In the genomic region with DNA sequence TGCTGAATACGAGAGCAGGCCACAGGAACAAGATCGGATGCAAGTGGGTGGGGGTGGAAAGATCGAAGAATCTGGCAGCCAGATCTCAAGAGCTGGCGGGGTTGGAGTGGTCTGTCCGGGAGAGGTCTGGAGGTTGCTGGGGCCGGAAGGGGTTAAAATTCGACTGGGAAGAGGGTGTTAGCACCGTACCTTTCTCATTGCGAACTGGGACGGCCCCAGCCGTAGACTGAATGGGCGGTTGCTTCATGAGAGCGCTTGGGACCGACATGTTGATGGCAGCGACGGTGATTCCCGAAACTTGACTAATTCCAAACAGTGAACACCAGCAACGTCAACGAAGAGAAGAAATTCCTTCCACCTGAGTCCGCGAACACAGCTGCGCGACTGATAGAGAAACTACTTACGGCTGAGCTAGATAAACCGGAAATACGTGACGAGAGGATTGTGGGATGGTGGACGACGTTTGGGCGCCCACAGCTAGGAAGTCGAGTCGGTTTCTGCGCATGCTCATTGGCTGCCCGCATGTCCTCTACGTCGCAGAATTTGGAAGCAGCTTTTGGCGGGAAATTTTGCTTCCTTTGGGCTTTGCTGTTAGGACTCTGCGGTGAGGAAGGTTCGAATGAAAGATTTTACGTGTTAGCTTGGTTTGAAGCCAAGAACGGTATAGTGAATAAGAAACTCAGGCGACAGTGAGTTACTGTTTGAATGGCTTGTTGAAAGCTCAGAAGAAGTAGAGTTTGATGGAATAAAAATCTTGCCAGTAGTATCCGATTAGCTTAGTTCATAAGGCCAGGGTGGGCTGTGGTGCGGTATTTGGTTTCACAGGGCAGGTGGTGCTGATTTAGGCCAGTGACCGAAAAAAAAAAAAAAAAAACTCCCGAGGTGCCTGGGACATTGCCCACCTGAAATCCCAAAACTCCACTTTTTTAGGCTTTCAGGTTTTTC, we compare ENCODE assay signal across 1 cellular context.
TF ChIP-seq lines count a peak whose summit lies in the region.

A gene with protein sequence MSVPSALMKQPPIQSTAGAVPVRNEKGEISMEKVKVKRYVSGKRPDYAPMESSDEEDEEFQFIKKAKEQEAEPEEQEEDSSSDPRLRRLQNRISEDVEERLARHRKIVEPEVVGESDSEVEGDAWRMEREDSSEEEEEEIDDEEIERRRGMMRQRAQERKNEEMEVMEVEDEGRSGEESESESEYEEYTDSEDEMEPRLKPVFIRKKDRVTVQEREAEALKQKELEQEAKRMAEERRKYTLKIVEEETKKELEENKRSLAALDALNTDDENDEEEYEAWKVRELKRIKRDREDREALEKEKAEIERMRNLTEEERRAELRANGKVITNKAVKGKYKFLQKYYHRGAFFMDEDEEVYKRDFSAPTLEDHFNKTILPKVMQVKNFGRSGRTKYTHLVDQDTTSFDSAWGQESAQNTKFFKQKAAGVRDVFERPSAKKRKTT (minus strand): TSS at position 389 of the 945 bp plus-strand sequence. CDS start 121 bp downstream, at position 268.

TF ChIP-seq in H1, 55 proteins besides CTCF, POLR2A, EP300 and RAD21:
- TF ChIP-seq SAP30 (IDR thresholded peaks at IDR 0.05; ENCODE audit: insufficient read depth, insufficient replicate concordance, low read length) (peak; percentile 87), YY1 (IDR thresholded peaks at IDR 0.05; ENCODE audit: low read depth, low read length) (peak; percentile 80), TEAD4 (IDR thresholded peaks at IDR 0.05; ENCODE audit: low read depth, low read length) (peak; percentile 26; the same call in 1 of the 2 replicates), CHD2 (IDR thresholded peaks at IDR 0.05; ENCODE audit: low read length) (no peak), SP1 (IDR thresholded peaks at IDR 0.05; ENCODE audit: low read depth, low read length) (peak; percentile 22; the same call in 1 of the 2 replicates), KDM5A (IDR thresholded peaks at IDR 0.05; ENCODE audit: low read length) (0 out of 2 replicates have a peak, but pooled peaks have one; percentile 37), ASH2L (IDR thresholded peaks at IDR 0.05; ENCODE audit: low read length) (peak; percentile 96), CREB1 (IDR thresholded peaks at IDR 0.05) (peak; percentile 89), RBBP5 (IDR thresholded peaks at IDR 0.05; ENCODE audit: borderline replicate concordance, low read depth, low read length) (peak; percentile 94), GTF2F1 (IDR thresholded peaks at IDR 0.05; ENCODE audit: borderline replicate concordance, low read depth, low read length) (peak; percentile 16; the same call in 1 of the 2 replicates), RNF2 (IDR thresholded peaks at IDR 0.05; ENCODE audit: borderline replicate concordance, low read depth, low read length, missing control alignments, poor library complexity, severe bottlenecking) (peak; percentile 24), TBP (IDR thresholded peaks at IDR 0.05; ENCODE audit: low read depth, low read length) (peak; percentile 82), MAFK (IDR thresholded peaks at IDR 0.05; ENCODE audit: low read depth, low read length) (no peak), TAF1 (IDR thresholded peaks at IDR 0.05; ENCODE audit: low read depth, low read length) (peak; percentile 93), SRF (IDR thresholded peaks at IDR 0.05; ENCODE audit: low read depth, low read length) (no peak), NRF1 (IDR thresholded peaks at IDR 0.05; ENCODE audit: low read depth, low read length) (peak; percentile 67), TAF7 (optimal IDR thresholded peaks at IDR 0.05; ENCODE audit: borderline replicate concordance, low read depth, low read length) (peak; percentile 52), SP4 (IDR thresholded peaks at IDR 0.05; ENCODE audit: low read length) (no peak), POLR2AphosphoS5 (IDR thresholded peaks at IDR 0.05; ENCODE audit: low read depth, low read length) (peak; percentile 93), SIN3A (conservative IDR thresholded peaks at IDR 0.05 in 1 of 2, IDR thresholded peaks at IDR 0.05 in 1 of 2; ENCODE audit: low read depth in 1 of 2, low read length in 2 of 2) (peak; percentile 61 to 74; a peak in 3 of 4 replicates), HDAC2 (IDR thresholded peaks at IDR 0.05; ENCODE audit: borderline replicate concordance in 1 of 2, low read depth in 2 of 2, low read length in 2 of 2) (peak in 1 of 2 experiments; percentile 68; a peak in 1 of 4 replicates), KDM4A (IDR thresholded peaks at IDR 0.05; ENCODE audit: low read depth, low read length, severe bottlenecking) (peak; percentile 87), SIX5 (IDR thresholded peaks at IDR 0.05; ENCODE audit: low read depth, low read length) (no peak), CEBPB (IDR thresholded peaks at IDR 0.05; ENCODE audit: low read depth, low read length) (no peak), PHF8 (conservative IDR thresholded peaks at IDR 0.05; ENCODE audit: low read depth, low read length) (peak; percentile 87)
- TF ChIP-seq, protein P1, sequence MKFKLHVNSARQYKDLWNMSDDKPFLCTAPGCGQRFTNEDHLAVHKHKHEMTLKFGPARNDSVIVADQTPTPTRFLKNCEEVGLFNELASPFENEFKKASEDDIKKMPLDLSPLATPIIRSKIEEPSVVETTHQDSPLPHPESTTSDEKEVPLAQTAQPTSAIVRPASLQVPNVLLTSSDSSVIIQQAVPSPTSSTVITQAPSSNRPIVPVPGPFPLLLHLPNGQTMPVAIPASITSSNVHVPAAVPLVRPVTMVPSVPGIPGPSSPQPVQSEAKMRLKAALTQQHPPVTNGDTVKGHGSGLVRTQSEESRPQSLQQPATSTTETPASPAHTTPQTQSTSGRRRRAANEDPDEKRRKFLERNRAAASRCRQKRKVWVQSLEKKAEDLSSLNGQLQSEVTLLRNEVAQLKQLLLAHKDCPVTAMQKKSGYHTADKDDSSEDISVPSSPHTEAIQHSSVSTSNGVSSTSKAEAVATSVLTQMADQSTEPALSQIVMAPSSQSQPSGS (IDR thresholded peaks at IDR 0.05; ENCODE audit: low read length) = peak; percentile 48; the same call in 1 of the 2 replicates
- TF ChIP-seq, protein P2, sequence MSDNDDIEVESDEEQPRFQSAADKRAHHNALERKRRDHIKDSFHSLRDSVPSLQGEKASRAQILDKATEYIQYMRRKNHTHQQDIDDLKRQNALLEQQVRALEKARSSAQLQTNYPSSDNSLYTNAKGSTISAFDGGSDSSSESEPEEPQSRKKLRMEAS (IDR thresholded peaks at IDR 0.05) = peak; percentile 99
- TF ChIP-seq, protein P3, sequence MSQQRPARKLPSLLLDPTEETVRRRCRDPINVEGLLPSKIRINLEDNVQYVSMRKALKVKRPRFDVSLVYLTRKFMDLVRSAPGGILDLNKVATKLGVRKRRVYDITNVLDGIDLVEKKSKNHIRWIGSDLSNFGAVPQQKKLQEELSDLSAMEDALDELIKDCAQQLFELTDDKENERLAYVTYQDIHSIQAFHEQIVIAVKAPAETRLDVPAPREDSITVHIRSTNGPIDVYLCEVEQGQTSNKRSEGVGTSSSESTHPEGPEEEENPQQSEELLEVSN (IDR thresholded peaks at IDR 0.05) = peak; percentile 100
- TF ChIP-seq, protein P4, sequence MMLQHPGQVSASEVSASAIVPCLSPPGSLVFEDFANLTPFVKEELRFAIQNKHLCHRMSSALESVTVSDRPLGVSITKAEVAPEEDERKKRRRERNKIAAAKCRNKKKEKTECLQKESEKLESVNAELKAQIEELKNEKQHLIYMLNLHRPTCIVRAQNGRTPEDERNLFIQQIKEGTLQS (IDR thresholded peaks at IDR 0.05; ENCODE audit: insufficient read depth, low read depth, low read length) = no peak
- TF ChIP-seq, protein P5, sequence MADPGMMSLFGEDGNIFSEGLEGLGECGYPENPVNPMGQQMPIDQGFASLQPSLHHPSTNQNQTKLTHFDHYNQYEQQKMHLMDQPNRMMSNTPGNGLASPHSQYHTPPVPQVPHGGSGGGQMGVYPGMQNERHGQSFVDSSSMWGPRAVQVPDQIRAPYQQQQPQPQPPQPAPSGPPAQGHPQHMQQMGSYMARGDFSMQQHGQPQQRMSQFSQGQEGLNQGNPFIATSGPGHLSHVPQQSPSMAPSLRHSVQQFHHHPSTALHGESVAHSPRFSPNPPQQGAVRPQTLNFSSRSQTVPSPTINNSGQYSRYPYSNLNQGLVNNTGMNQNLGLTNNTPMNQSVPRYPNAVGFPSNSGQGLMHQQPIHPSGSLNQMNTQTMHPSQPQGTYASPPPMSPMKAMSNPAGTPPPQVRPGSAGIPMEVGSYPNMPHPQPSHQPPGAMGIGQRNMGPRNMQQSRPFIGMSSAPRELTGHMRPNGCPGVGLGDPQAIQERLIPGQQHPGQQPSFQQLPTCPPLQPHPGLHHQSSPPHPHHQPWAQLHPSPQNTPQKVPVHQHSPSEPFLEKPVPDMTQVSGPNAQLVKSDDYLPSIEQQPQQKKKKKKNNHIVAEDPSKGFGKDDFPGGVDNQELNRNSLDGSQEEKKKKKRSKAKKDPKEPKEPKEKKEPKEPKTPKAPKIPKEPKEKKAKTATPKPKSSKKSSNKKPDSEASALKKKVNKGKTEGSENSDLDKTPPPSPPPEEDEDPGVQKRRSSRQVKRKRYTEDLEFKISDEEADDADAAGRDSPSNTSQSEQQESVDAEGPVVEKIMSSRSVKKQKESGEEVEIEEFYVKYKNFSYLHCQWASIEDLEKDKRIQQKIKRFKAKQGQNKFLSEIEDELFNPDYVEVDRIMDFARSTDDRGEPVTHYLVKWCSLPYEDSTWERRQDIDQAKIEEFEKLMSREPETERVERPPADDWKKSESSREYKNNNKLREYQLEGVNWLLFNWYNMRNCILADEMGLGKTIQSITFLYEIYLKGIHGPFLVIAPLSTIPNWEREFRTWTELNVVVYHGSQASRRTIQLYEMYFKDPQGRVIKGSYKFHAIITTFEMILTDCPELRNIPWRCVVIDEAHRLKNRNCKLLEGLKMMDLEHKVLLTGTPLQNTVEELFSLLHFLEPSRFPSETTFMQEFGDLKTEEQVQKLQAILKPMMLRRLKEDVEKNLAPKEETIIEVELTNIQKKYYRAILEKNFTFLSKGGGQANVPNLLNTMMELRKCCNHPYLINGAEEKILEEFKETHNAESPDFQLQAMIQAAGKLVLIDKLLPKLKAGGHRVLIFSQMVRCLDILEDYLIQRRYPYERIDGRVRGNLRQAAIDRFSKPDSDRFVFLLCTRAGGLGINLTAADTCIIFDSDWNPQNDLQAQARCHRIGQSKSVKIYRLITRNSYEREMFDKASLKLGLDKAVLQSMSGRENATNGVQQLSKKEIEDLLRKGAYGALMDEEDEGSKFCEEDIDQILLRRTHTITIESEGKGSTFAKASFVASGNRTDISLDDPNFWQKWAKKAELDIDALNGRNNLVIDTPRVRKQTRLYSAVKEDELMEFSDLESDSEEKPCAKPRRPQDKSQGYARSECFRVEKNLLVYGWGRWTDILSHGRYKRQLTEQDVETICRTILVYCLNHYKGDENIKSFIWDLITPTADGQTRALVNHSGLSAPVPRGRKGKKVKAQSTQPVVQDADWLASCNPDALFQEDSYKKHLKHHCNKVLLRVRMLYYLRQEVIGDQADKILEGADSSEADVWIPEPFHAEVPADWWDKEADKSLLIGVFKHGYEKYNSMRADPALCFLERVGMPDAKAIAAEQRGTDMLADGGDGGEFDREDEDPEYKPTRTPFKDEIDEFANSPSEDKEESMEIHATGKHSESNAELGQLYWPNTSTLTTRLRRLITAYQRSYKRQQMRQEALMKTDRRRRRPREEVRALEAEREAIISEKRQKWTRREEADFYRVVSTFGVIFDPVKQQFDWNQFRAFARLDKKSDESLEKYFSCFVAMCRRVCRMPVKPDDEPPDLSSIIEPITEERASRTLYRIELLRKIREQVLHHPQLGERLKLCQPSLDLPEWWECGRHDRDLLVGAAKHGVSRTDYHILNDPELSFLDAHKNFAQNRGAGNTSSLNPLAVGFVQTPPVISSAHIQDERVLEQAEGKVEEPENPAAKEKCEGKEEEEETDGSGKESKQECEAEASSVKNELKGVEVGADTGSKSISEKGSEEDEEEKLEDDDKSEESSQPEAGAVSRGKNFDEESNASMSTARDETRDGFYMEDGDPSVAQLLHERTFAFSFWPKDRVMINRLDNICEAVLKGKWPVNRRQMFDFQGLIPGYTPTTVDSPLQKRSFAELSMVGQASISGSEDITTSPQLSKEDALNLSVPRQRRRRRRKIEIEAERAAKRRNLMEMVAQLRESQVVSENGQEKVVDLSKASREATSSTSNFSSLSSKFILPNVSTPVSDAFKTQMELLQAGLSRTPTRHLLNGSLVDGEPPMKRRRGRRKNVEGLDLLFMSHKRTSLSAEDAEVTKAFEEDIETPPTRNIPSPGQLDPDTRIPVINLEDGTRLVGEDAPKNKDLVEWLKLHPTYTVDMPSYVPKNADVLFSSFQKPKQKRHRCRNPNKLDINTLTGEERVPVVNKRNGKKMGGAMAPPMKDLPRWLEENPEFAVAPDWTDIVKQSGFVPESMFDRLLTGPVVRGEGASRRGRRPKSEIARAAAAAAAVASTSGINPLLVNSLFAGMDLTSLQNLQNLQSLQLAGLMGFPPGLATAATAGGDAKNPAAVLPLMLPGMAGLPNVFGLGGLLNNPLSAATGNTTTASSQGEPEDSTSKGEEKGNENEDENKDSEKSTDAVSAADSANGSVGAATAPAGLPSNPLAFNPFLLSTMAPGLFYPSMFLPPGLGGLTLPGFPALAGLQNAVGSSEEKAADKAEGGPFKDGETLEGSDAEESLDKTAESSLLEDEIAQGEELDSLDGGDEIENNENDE (IDR thresholded peaks at IDR 0.05; ENCODE audit: insufficient replicate concordance, low read length) = no peak
